ENCODE assay signal across 9 cellular contexts in genomic region chr2:172233947-172234715, GRCh38.
DNase-seq lines count a peak whose midpoint lies in the region; ATAC-seq, FAIRE-seq and TF ChIP-seq lines count a peak whose summit lies in the region.
"Had no signal": no experiment of that assay in that cellular context is flagged by ENCODE, and none has a peak within 500 bp of the region (broad histone marks: within the 10 kb centered on the region; RNA-seq: fewer than 3 reads in every experiment).

No MANE protein-coding gene starts in this region.

- H3K4me1 ChIP-seq in neuronal stem cell (ENCODE audit: control insufficient read depth in 2 of 2, insufficient read depth in 1 of 2, low read depth in 1 of 2, low read length in 2 of 2) (peaks cover 20% of the 10 kb centered on the region in 2 donors), Karpas-422 (ENCODE audit: low read length) (no peaks in the 10 kb centered on the region)

- H3K36me3 ChIP-seq in neuronal stem cell (replicated peaks in 1 of 2; ENCODE audit: control insufficient read depth in 2 of 2, insufficient read depth in 2 of 2, low read length in 2 of 2) (no peaks in the 10 kb centered on the region), Karpas-422 (ENCODE audit: insufficient read depth, low read length) (no peaks in the 10 kb centered on the region)

- H2BK5ac ChIP-seq in neuronal stem cell (ENCODE audit: low read length): peak overlapping the region; percentile 26

- peaks cover 0 to 7% (median 0%) of the 10 kb centered on the region in 7 donors for H3K9me3 Mint-ChIP-seq in CD14-positive monocyte
- H3K9me3 Mint-ChIP-seq in IgD-negative memory B cell: no peaks in the 10 kb centered on the region
- no peaks in the 10 kb centered on the region for H3K9me3 Mint-ChIP-seq in effector memory CD8-positive, alpha-beta T cell

- intact Hi-C loops in CD14-positive monocyte (cut with micrococcal nuclease): no loop called here

- no peak overlapping the region for H2AK5ac ChIP-seq in neuronal stem cell (ENCODE audit: low read depth, low read length)

- H3K4me2 ChIP-seq in neuronal stem cell (ENCODE audit: insufficient read depth, low read length, poor library complexity, severe bottlenecking) (peak overlapping the region; percentile 94), Karpas-422 (ENCODE audit: low read depth, low read length, poor library complexity, severe bottlenecking) (no peak overlapping the region)

- no peak overlapping the region for H3K14ac ChIP-seq in neuronal stem cell (ENCODE audit: low read length)

- H3K9ac ChIP-seq in neuronal stem cell (ENCODE audit: low read depth, low read length, poor library complexity) (no peak overlapping the region), Karpas-422 (ENCODE audit: low read length) (no peak overlapping the region)

- ATAC-seq in effector memory CD8-positive, alpha-beta T cell (replicated peaks): no peak
- ATAC-seq: GM12878 had no signal

- H4K8ac ChIP-seq in neuronal stem cell (ENCODE audit: low read depth, low read length): no peak overlapping the region

- H3K4me1 Mint-ChIP-seq in CD14-positive monocyte: peaks cover 22% of the 10 kb centered on the region
- H3K4me1 Mint-ChIP-seq in IgD-negative memory B cell: peaks cover 7 to 12% (median 9%) of the 10 kb centered on the region in 3 donors
- H3K4me1 Mint-ChIP-seq in effector memory CD8-positive, alpha-beta T cell (ENCODE audit: low read depth in 2 of 2): peaks cover 16 to 19% of the 10 kb centered on the region in 2 donors

- no peak overlapping the region for H3K4ac ChIP-seq in neuronal stem cell (ENCODE audit: low read length)

- no peak for TF ChIP-seq CTCF in CD14-positive monocyte (IDR thresholded peaks at IDR 0.05)

- peak overlapping the region; percentile 76 for H3K23ac ChIP-seq in neuronal stem cell (ENCODE audit: low read depth, low read length, poor library complexity)

- H3K4me3 Mint-ChIP-seq in CD14-positive monocyte (peak overlapping the region; percentile 81 to 93), IgD-negative memory B cell (peak overlapping the region in 3 of 4 donors; percentile 13 to 88 (median 71))
- peak overlapping the region; percentile 81 to 86 for H3K4me3 Mint-ChIP-seq in effector memory CD8-positive, alpha-beta T cell

- no peaks in the 10 kb centered on the region for H3K79me2 ChIP-seq in Karpas-422 (ENCODE audit: low read length)

- H2AFZ ChIP-seq in neuronal stem cell (ENCODE audit: low read length) (peak overlapping the region; percentile 84), Karpas-422 (ENCODE audit: low read length) (no peak overlapping the region)

- H3K27me3 Mint-ChIP-seq in CD14-positive monocyte (ENCODE audit: low read depth in 3 of 3) (peaks cover 25 to 31% (median 31%) of the 10 kb centered on the region in 3 donors), IgD-negative memory B cell (peaks cover 43% of the 10 kb centered on the region)
- H3K27me3 Mint-ChIP-seq in effector memory CD8-positive, alpha-beta T cell: peaks cover 69 to 78% of the 10 kb centered on the region in 2 donors

- no peak overlapping the region for H4K91ac ChIP-seq in neuronal stem cell (ENCODE audit: low read depth, low read length, poor library complexity)

- H3K27ac Mint-ChIP-seq in CD14-positive monocyte (peak overlapping the region in 1 of 7 donors; percentile 28), IgD-negative memory B cell (peak overlapping the region in 1 of 3 donors; percentile 9)
- peak overlapping the region in 1 of 2 donors; percentile 56 for H3K27ac Mint-ChIP-seq in effector memory CD8-positive, alpha-beta T cell

- peak overlapping the region; percentile 50 for H3K18ac ChIP-seq in neuronal stem cell (ENCODE audit: low read length)

- no peaks in the 10 kb centered on the region for H3K9me3 ChIP-seq in neuronal stem cell (replicated peaks in 1 of 2; ENCODE audit: control insufficient read depth in 2 of 2, insufficient read depth in 1 of 2, low read depth in 1 of 2, low read length in 2 of 2)
- no peaks in the 10 kb centered on the region for H3K9me3 ChIP-seq in Karpas-422 (ENCODE audit: low read length)

- H2BK15ac ChIP-seq in neuronal stem cell (ENCODE audit: low read length): peak overlapping the region; percentile 28

- no peak for DNase-seq in CD14-positive monocyte (ENCODE audit: low spot score)
- no peak for DNase-seq in effector memory CD8-positive, alpha-beta T cell
- DNase-seq in neuronal stem cell (ENCODE audit: low spot score): no peak
- no peak for DNase-seq in HTR-8/SVneo (ENCODE audit: insufficient read length, low spot score)
- no peak for DNase-seq in cerebellum (ENCODE audit: low spot score)
- DNase-seq in NCI-H82 (lab: John Stamatoyannopoulos, UW): no peak
- DNase-seq in Karpas-422: no peak

- H3K27ac ChIP-seq in neuronal stem cell (replicated peaks; ENCODE audit: low read length) (no peak overlapping the region), Karpas-422 (ENCODE audit: low read length) (no peak overlapping the region)

- no peaks in the 10 kb centered on the region for H4K20me1 ChIP-seq in Karpas-422 (ENCODE audit: insufficient read depth, low read depth, low read length)

- no CpG with 5 or more reads among the region's 9 CpGs for WGBS in neuronal stem cell (ENCODE audit: extremely low coverage in 2 of 2, insufficient read length in 2 of 2, insufficient replicate concordance in 1 of 2), 2 donors

- H3K4me3 ChIP-seq in neuronal stem cell (ENCODE audit: low read length in 2 of 2) (peak overlapping the region; percentile 40 to 75), Karpas-422 (ENCODE audit: low read length) (no peak overlapping the region)
- H3K4me3 ChIP-seq: GM12878 had no signal

- H3K79me1 ChIP-seq in neuronal stem cell (ENCODE audit: low read depth, low read length): no peaks in the 10 kb centered on the region

- H2BK12ac ChIP-seq in neuronal stem cell (ENCODE audit: low read length): no peak overlapping the region

- H3K27me3 ChIP-seq in neuronal stem cell (ENCODE audit: control insufficient read depth in 3 of 3, insufficient read depth in 3 of 3, low read depth in 1 of 3, low read length in 3 of 3): peaks cover 0 to 16% (median 8%) of the 10 kb centered on the region in 3 experiments
- no peaks in the 10 kb centered on the region for H3K27me3 ChIP-seq in Karpas-422 (ENCODE audit: low read length)

- H3K9me2 ChIP-seq in Karpas-422 (replicated peaks; ENCODE audit: insufficient read depth, low read length): no peaks in the 10 kb centered on the region

- no peak for FAIRE-seq in HTR-8/SVneo (lab: Jason Lieb, UNC)
- FAIRE-seq: GM12878 had no signal

- no peak overlapping the region for H2BK120ac ChIP-seq in neuronal stem cell (ENCODE audit: low read depth, low read length)

- H3K36me3 Mint-ChIP-seq in CD14-positive monocyte: peaks cover 8% of the 10 kb centered on the region in 2 donors
- no peaks in the 10 kb centered on the region for H3K36me3 Mint-ChIP-seq in IgD-negative memory B cell
- H3K36me3 Mint-ChIP-seq in effector memory CD8-positive, alpha-beta T cell (ENCODE audit: insufficient read depth): no peaks in the 10 kb centered on the region
